ENCODE assay signal across 22 cellular contexts in the genomic region with DNA sequence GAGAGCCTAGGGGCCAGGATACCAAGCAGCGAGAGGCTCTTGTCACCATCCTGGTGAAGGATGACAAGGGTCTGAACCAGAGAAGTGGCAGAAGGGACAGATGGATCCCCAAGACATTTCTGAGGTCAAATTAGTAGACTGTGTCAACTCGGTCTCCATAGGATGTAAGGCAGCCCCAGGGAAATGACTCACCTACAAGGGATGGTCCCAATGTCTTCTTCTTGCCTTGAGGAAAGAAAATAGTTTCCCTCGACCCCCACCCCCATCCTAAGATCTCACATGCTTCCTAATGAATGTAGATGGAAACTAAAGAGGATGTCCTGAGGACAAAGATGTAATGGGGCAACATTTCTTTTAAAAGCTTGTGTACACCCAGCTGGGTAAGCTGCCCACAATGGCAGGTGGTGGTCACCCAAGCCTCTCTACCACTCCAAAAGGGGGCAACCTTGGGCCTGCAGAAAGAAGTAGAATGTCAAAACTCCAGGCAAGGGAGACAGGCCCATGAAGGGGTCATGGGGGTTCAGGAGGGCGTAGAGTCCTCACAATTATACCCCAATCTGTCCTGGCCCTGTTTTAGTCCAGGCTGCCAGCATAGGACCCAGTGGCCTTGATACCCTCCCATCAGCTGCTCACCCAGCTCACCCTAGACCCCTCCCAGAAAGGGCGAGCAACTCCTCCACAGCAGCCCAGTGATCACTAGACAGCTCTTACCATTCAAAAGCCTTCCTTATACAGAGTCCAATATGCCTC.
A peak's percentile ranks its signal among the peaks of the same experiment; 100 is the strongest.
DNase-seq lines count a peak whose midpoint lies in the region; ATAC-seq, FAIRE-seq and TF ChIP-seq lines count a peak whose summit lies in the region.
"Had no signal": no experiment of that assay in that cellular context is flagged by ENCODE, and none has a peak within 500 bp of the region (broad histone marks: within the 10 kb centered on the region; RNA-seq: fewer than 3 reads in every experiment).

No MANE protein-coding gene starts in this region.

- no peaks in the 10 kb centered on the region for H3K27me3 ChIP-seq in BLaER1 treated with 17β-estradiol and CSF1 and Interleukin-3, amounts not matched to agents 10 nM and 100 nM
- no peaks in the 10 kb centered on the region for H3K27me3 ChIP-seq in keratinocyte (ENCODE audit: control insufficient read depth, extremely low read depth, insufficient read depth, low read length)

- dilution Hi-C loops in keratinocyte (cut with MboI; ENCODE audit: extremely low pct_ligation_motif_present, low sequenced_read_pairs): no loop called here

- TF ChIP-seq CTCF in RWPE1 (conservative IDR thresholded peaks at IDR 0.05; ENCODE audit: low read depth) (no peak), keratinocyte (optimal IDR thresholded peaks at IDR 0.05 in 1 of 3, IDR thresholded peaks at IDR 0.05 in 1 of 3, conservative IDR thresholded peaks at IDR 0.05 in 1 of 3; ENCODE audit: extremely low read depth in 1 of 3, insufficient read depth in 2 of 3, low read length in 3 of 3) (no peak)

- no peaks in the 10 kb centered on the region for H3K9me1 ChIP-seq in keratinocyte (ENCODE audit: control insufficient read depth, extremely low read depth, insufficient read depth, low read length)

- peak overlapping the region; percentile 11 to 56 (median 47); a peak in 20 of 22 replicates for H3K4me2 ChIP-seq in BLaER1 treated with 17β-estradiol and CSF1 and Interleukin-3, amounts not matched to agents 10 nM and 100 nM
- H3K4me2 ChIP-seq in keratinocyte (ENCODE audit: control insufficient read depth, extremely low read depth, insufficient read depth, low read depth, low read length): peak overlapping the region; percentile 5
- H3K4me2 ChIP-seq: A549 had no signal

- H4K20me1 ChIP-seq in BLaER1 treated with 17β-estradiol and CSF1 and Interleukin-3, amounts not matched to agents 10 nM and 100 nM: no peaks in the 10 kb centered on the region
- no peaks in the 10 kb centered on the region for H4K20me1 ChIP-seq in keratinocyte (ENCODE audit: control insufficient read depth, extremely low read depth, insufficient read depth, low read length)

- POLR2A ChIA-PET in RWPE1 (lab: Yijun Ruan, JAX; ENCODE audit: low non-redundant PET): no interaction called here

- ATAC-seq in HG02623 (IDR thresholded peaks at IDR 0.05; ENCODE audit: unreplicated experiment) (no peak), GM18517 (IDR thresholded peaks at IDR 0.05; ENCODE audit: unreplicated experiment) (no peak), HG03108 (IDR thresholded peaks at IDR 0.05; ENCODE audit: unreplicated experiment) (no peak)
- ATAC-seq: A549 had no signal

- peak; percentile 61 for DNase-seq in EL
- DNase-seq in RWPE1 (ENCODE audit: low spot score): no peak
- DNase-seq in keratinocyte (ENCODE audit: low read depth, low spot score): no peak
- no peak for DNase-seq in central memory CD4-positive, alpha-beta T cell
- DNase-seq: Calu3, DND-41, IMR-90, KG1, NCI-H1048, NCI-H1417, NCI-H1694, NCI-H2227 treated with DMSO at 0.1 percent for 48 hours, NCI-H510A, NCI-H69, SHP77 treated with DMSO at 0.1 percent for 48 hours, T-helper 1 cell had no signal

- FAIRE-seq in keratinocyte (lab: Jason Lieb, UNC): peak; percentile 63
- FAIRE-seq: A549, G401.6 had no signal

- peaks cover 11 to 46% (median 42%) of the 10 kb centered on the region in 10 experiments for H3K4me1 ChIP-seq in BLaER1 treated with 17β-estradiol and CSF1 and Interleukin-3, amounts not matched to agents 10 nM and 100 nM
- H3K4me1 ChIP-seq in keratinocyte (ENCODE audit: control insufficient read depth, extremely low read depth, insufficient read depth, low read length): peaks cover 39% of the 10 kb centered on the region

- no peaks in the 10 kb centered on the region for H3K36me3 ChIP-seq in BLaER1 treated with 17β-estradiol and CSF1 and Interleukin-3, amounts not matched to agents 10 nM and 100 nM
- no peaks in the 10 kb centered on the region for H3K36me3 ChIP-seq in keratinocyte (ENCODE audit: control insufficient read depth in 2 of 2, extremely low read depth in 1 of 2, insufficient read depth in 2 of 2, low read length in 2 of 2)

- H3K79me2 ChIP-seq in keratinocyte (ENCODE audit: control insufficient read depth, insufficient read depth, low read length): no peaks in the 10 kb centered on the region

- H3K9ac ChIP-seq in BLaER1 treated with 17β-estradiol and CSF1 and Interleukin-3, amounts not matched to agents 10 nM and 100 nM: no peak overlapping the region
- H3K9ac ChIP-seq in keratinocyte (ENCODE audit: control insufficient read depth, extremely low read depth, insufficient read depth, low read length): no peak overlapping the region

- CTCF ChIA-PET in RWPE1 (lab: Yijun Ruan, JAX): interaction anchor here (0.7 kb wide), 1 partner anchor 82 kb away, joined by 3 read pairs; no protein-coding TSS in a partner anchor

- H3K4me3 ChIP-seq in BLaER1 treated with 17β-estradiol and CSF1 and Interleukin-3, amounts not matched to agents 10 nM and 100 nM: no peak overlapping the region
- H3K4me3 ChIP-seq in keratinocyte (ENCODE audit: control insufficient read depth in 2 of 3, extremely low read depth in 1 of 3, insufficient read depth in 2 of 3, low read depth in 1 of 3, low read length in 3 of 3): no peak overlapping the region
- H3K4me3 ChIP-seq: A549 had no signal

- peaks cover 0 to 21% (median 5%) of the 10 kb centered on the region in 11 experiments; a peak in 6 of 22 replicates for H3K9me3 ChIP-seq in BLaER1 treated with 17β-estradiol and CSF1 and Interleukin-3, amounts not matched to agents 10 nM and 100 nM (replicated peaks in 1 of 11)
- H3K9me3 ChIP-seq in keratinocyte (ENCODE audit: control insufficient read depth, low read depth, low read length): no peaks in the 10 kb centered on the region
- H3K9me3 ChIP-seq: A549 had no signal

- H3K27ac ChIP-seq in BLaER1 treated with 17β-estradiol and CSF1 and Interleukin-3, amounts not matched to agents 10 nM and 100 nM: peak overlapping the region in 7 of 11 experiments; percentile 8 to 33 (median 24); a peak in 7 of 22 replicates
- H3K27ac ChIP-seq in RWPE1 (peak overlapping the region; percentile 41; the same call in 1 of the 2 replicates), keratinocyte (ENCODE audit: control insufficient read depth, insufficient read depth, low read length) (peak overlapping the region; percentile 47)
- H3K27ac ChIP-seq: A549 had no signal

- H2AFZ ChIP-seq in keratinocyte (ENCODE audit: control insufficient read depth, low read length): peak overlapping the region; percentile 52
